ENCODE assay signal across 8 cellular contexts in genomic region chr12:114662512-114663177, GRCh38. TPM values are rescaled to one million over a fixed set of nuclear protein-coding genes. Genes with fewer than 3 reads are reported as not detected.
DNase-seq lines count a peak whose midpoint lies in the region; ATAC-seq and TF ChIP-seq lines count a peak whose summit lies in the region.

No MANE protein-coding gene starts in this region.

- peak overlapping the region in 1 of 10 donors; percentile 32 for H3K4me3 Mint-ChIP-seq in naive thymus-derived CD4-positive, alpha-beta T cell

- H3K9me3 ChIP-seq in naive thymus-derived CD4-positive, alpha-beta T cell (ENCODE audit: control insufficient read depth in 2 of 3, low read length in 3 of 3), result no peaks in the 10 kb centered on the region

- CTCF ChIA-PET in naive thymus-derived CD4-positive, alpha-beta T cell (lab: Charles Lee), result interaction anchor here (0.7 to 1.5 kb wide), 2 partner anchors 57 to 1256 kb away, joined by 3 to 6 read pairs; no protein-coding TSS in a partner anchor

- H3K36me3 Mint-ChIP-seq in naive thymus-derived CD4-positive, alpha-beta T cell, result no peaks in the 10 kb centered on the region

- no peak overlapping the region for H3K27ac Mint-ChIP-seq in naive thymus-derived CD4-positive, alpha-beta T cell

- H3K27ac ChIP-seq in naive thymus-derived CD4-positive, alpha-beta T cell (ENCODE audit: low read depth, low read length), result no peak overlapping the region

- H3K4me3 ChIP-seq in AG09309 (ENCODE audit: control insufficient read depth, low read depth, low read length) (no peak overlapping the region), epithelial cell of proximal tubule (ENCODE audit: low read depth, low read length) (no peak overlapping the region)
- no peak overlapping the region for H3K4me3 ChIP-seq in naive thymus-derived CD4-positive, alpha-beta T cell (ENCODE audit: low read length)

- TF ChIP-seq CTCF in AG09309 (IDR thresholded peaks at IDR 0.05; ENCODE audit: control insufficient read depth, insufficient read depth, low read depth, low read length, missing control alignments) (peak; percentile 96), epithelial cell of proximal tubule (conservative IDR thresholded peaks at IDR 0.05; ENCODE audit: low read depth, low read length) (peak; percentile 83)

- intact Hi-C loops in naive thymus-derived CD4-positive, alpha-beta T cell (cut with micrococcal nuclease), result loop anchor here in 1 of 2 donors (1.0 kb wide), 1 partner anchor 1255 kb away; no protein-coding TSS in a partner anchor

- peaks cover 0 to 5% (median 0%) of the 10 kb centered on the region in 11 donors for H3K9me3 Mint-ChIP-seq in naive thymus-derived CD4-positive, alpha-beta T cell

- peaks cover 44 to 74% (median 48%) of the 10 kb centered on the region in 5 donors for H3K27me3 Mint-ChIP-seq in naive thymus-derived CD4-positive, alpha-beta T cell

- H3K4me1 Mint-ChIP-seq in naive thymus-derived CD4-positive, alpha-beta T cell, result peaks cover 0 to 7% (median 2%) of the 10 kb centered on the region in 7 donors

- ATAC-seq in naive thymus-derived CD4-positive, alpha-beta T cell, result peak; percentile 51
- no peak for ATAC-seq in HG02981 (IDR thresholded peaks at IDR 0.05; ENCODE audit: unreplicated experiment)

- peak; percentile 72 for DNase-seq in AG09309 (ENCODE audit: low read depth)
- peak; percentile 67 for DNase-seq in H4 (ENCODE audit: low spot score)
- DNase-seq in NCI-H82 treated with DMSO at 0.1 percent for 48 hours (lab: John Stamatoyannopoulos, UW; ENCODE audit: unreplicated experiment), result peak; percentile 26
- peak; percentile 38 for DNase-seq in activated CD8-positive, alpha-beta memory T cell treated with anti-CD3 and anti-CD28 coated beads, Interleukin-2, amount 50 U/mL, for 24 hours (ENCODE audit: extremely low read depth)
- peak; percentile 44 for DNase-seq in epithelial cell of proximal tubule (ENCODE audit: low read depth)
- peak; percentile 14 to 61 (median 38) for DNase-seq in naive thymus-derived CD4-positive, alpha-beta T cell
- peak; percentile 26 for DNase-seq in stimulated activated naive CD4-positive, alpha-beta T cell treated with Interleukin-2 at 50 U/mL for 16 hours (lab: John Stamatoyannopoulos, UW)

- POLR2A ChIA-PET in naive thymus-derived CD4-positive, alpha-beta T cell (lab: Charles Lee), result no interaction called here

- H3K27me3 ChIP-seq in naive thymus-derived CD4-positive, alpha-beta T cell (ENCODE audit: control insufficient read depth in 2 of 2, insufficient read depth in 2 of 2, low read length in 2 of 2), result no peaks in the 10 kb centered on the region

- H3K36me3 ChIP-seq in naive thymus-derived CD4-positive, alpha-beta T cell (ENCODE audit: control insufficient read depth in 2 of 3, insufficient read depth in 3 of 3, low read length in 3 of 3), result no peaks in the 10 kb centered on the region

- no peaks in the 10 kb centered on the region for H3K4me1 ChIP-seq in naive thymus-derived CD4-positive, alpha-beta T cell (ENCODE audit: control insufficient read depth in 2 of 2, insufficient read depth in 2 of 2, low read length in 2 of 2)

RNA-seq across cellular contexts. Expression of gene TBX3, which starts 21.3 kb away (rescaled TPM):
- 16.1 and 17.5 TPM in 2 replicates for total RNA-seq in H4 (2014; rRNA removed; shearing (Covaris generic))
- 2.0 and 4.2 TPM in 2 replicates for total RNA-seq in epithelial cell of proximal tubule
- not detected for total RNA-seq in naive thymus-derived CD4-positive, alpha-beta T cell
- not detected for polyA plus RNA-seq in naive thymus-derived CD4-positive, alpha-beta T cell
